22 cellular contexts compared by ENCODE assay signal in the genomic region with DNA sequence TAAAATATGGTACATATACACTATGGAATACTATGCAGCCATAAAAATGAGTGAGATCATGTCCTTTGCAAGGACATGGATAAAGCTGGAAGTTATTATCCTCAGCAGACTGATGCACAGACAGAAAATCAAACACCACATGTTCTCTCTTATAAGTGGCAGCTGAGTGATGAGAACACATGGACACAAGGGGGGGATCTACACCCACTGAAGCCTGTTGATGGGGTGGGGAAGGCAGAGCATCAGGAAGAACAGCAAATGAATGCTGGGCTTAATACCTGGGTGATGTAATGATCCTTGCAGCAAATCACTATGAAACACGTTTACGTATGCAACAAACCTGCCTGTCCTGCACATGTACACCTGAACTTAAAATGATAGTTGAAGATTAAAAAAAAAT.
DNase-seq lines count a peak whose midpoint lies in the region; ATAC-seq, FAIRE-seq and TF ChIP-seq lines count a peak whose summit lies in the region.
"Had no signal": no experiment of that assay in that cellular context is flagged by ENCODE, and none has a peak within 500 bp of the region (broad histone marks: within the 10 kb centered on the region; RNA-seq: fewer than 3 reads in every experiment).

No MANE protein-coding gene starts in this region.

- H2AFZ ChIP-seq in SK-N-SH (ENCODE audit: low read depth) (no peak overlapping the region), GM12878 (ENCODE audit: control insufficient read depth, low read depth, low read length) (no peak overlapping the region)
- H2AFZ ChIP-seq: parathyroid adenoma had no signal

- no peaks in the 10 kb centered on the region for H3F3A ChIP-seq in SK-N-SH (replicated peaks; ENCODE audit: insufficient read depth)

- no peak for FAIRE-seq in GM12878 (lab: Jason Lieb, UNC)

- in situ Hi-C loops in GM12878 (cut with MboI), result no loop called here

- H3K36me3 Mint-ChIP-seq in natural killer cell, result no peaks in the 10 kb centered on the region
- H3K36me3 Mint-ChIP-seq in activated naive CD8-positive, alpha-beta T cell treated with anti-CD3 and anti-CD28 coated beads, Interleukin-2, amount 50 U/mL, for 24 hours (ENCODE audit: low read depth), result no peaks in the 10 kb centered on the region
- H3K36me3 Mint-ChIP-seq: activated naive CD4-positive, alpha-beta T cell treated with anti-CD3 and anti-CD28 coated beads, Interleukin-2, amount 50 U/mL, for 24 hours had no signal

- H3K9me3 ChIP-seq in SK-N-SH, result no peaks in the 10 kb centered on the region
- no peaks in the 10 kb centered on the region for H3K9me3 ChIP-seq in GM12878 (replicated peaks; ENCODE audit: control insufficient read depth, insufficient read depth, low read length)
- H3K9me3 ChIP-seq: vagina had no signal

- CTCF ChIA-PET in SK-N-SH (lab: Yijun Ruan, JAX), result no interaction called here
- CTCF ChIA-PET in GM12878 (lab: Yijun Ruan, JAX), result interaction anchor here (0.7 kb wide), 2 partner anchors 217 to 220 kb away, joined by 3 to 4 read pairs; no protein-coding TSS in a partner anchor

- TF ChIP-seq POLR2A in GM12878 (IDR thresholded peaks at IDR 0.05; ENCODE audit: low read depth, low read length), result no peak

- no peaks in the 10 kb centered on the region for H3K4me1 Mint-ChIP-seq in natural killer cell
- no peaks in the 10 kb centered on the region for H3K4me1 Mint-ChIP-seq in activated naive CD8-positive, alpha-beta T cell treated with anti-CD3 and anti-CD28 coated beads, Interleukin-2, amount 50 U/mL, for 24 hours
- H3K4me1 Mint-ChIP-seq: activated naive CD4-positive, alpha-beta T cell treated with anti-CD3 and anti-CD28 coated beads, Interleukin-2, amount 50 U/mL, for 24 hours; nephron had no signal

- intact Hi-C loops in GM12878 (cut with micrococcal nuclease; ENCODE audit: unreplicated experiment), result loop anchor here (2.0 kb wide), 1 partner anchor 218 kb away; no protein-coding TSS in a partner anchor
- intact Hi-C loops in natural killer cell (cut with micrococcal nuclease), result no loop called here

- no peak overlapping the region for H3K4me3 Mint-ChIP-seq in natural killer cell
- H3K4me3 Mint-ChIP-seq in activated naive CD8-positive, alpha-beta T cell treated with anti-CD3 and anti-CD28 coated beads, Interleukin-2, amount 50 U/mL, for 24 hours, result no peak overlapping the region
- H3K4me3 Mint-ChIP-seq: activated naive CD4-positive, alpha-beta T cell treated with anti-CD3 and anti-CD28 coated beads, Interleukin-2, amount 50 U/mL, for 24 hours; activated T-cell treated with anti-CD3 and anti-CD28 coated beads, Interleukin-2, amount 50 U/mL, for 72 hours; nephron had no signal

- no peaks in the 10 kb centered on the region for H3K27me3 Mint-ChIP-seq in natural killer cell (ENCODE audit: low read depth in 2 of 2)
- H3K27me3 Mint-ChIP-seq in activated naive CD8-positive, alpha-beta T cell treated with anti-CD3 and anti-CD28 coated beads, Interleukin-2, amount 50 U/mL, for 24 hours, result peaks cover 6% of the 10 kb centered on the region

- 80% methylated on average over 2 of the region's 2 CpGs for WGBS in SK-N-SH (ENCODE audit: low lambda C conversion rate)
- 82% methylated on average over 2 of the region's 2 CpGs for WGBS in GM12878 (ENCODE audit: insufficient coverage, insufficient replicate concordance, low lambda C conversion rate, missing lambda C conversion rate)

- no peak overlapping the region for H3K4me3 ChIP-seq in SK-N-SH (ENCODE audit: low read depth in 2 of 2, low read length in 1 of 2)
- H3K4me3 ChIP-seq in GM12878, result no peak overlapping the region
- H3K4me3 ChIP-seq: ascending aorta, esophagus muscularis mucosa, gastroesophageal sphincter, SK-N-MC, suprapubic skin, vagina had no signal

- H3K27me3 ChIP-seq in SK-N-SH (ENCODE audit: insufficient read depth), result no peaks in the 10 kb centered on the region
- no peaks in the 10 kb centered on the region for H3K27me3 ChIP-seq in GM12878 (replicated peaks in 1 of 2; ENCODE audit: control insufficient read depth in 2 of 2, insufficient read depth in 2 of 2, low read length in 1 of 2)
- H3K27me3 ChIP-seq: ascending aorta, esophagus muscularis mucosa, gastroesophageal sphincter, suprapubic skin, vagina had no signal

- no peak overlapping the region for H3K4me2 ChIP-seq in SK-N-SH
- H3K4me2 ChIP-seq in GM12878 (ENCODE audit: control insufficient read depth, insufficient read depth), result no peak overlapping the region

- no peak for ATAC-seq in SK-N-SH treated with all-trans-retinoic acid at 6 μM for 48 hours
- peak; percentile 54; the same call in 2 of the 3 replicates for ATAC-seq in GM12878
- no peak for ATAC-seq in natural killer cell
- no peak for ATAC-seq in activated naive CD8-positive, alpha-beta T cell treated with anti-CD3 and anti-CD28 coated beads, Interleukin-2, amount 50 U/mL, for 24 hours
- ATAC-seq in GM18909 (IDR thresholded peaks at IDR 0.05; ENCODE audit: poor library complexity, unreplicated experiment), result no peak
- ATAC-seq: activated T-cell treated with anti-CD3 and anti-CD28 coated beads, Interleukin-2, amount 50 U/mL, for 72 hours; gastroesophageal sphincter had no signal

- TF ChIP-seq RAD21 in SK-N-SH (IDR thresholded peaks at IDR 0.05; ENCODE audit: low read length) (peak; percentile 47), GM12878 (IDR thresholded peaks at IDR 0.05; ENCODE audit: insufficient read depth, low read depth, low read length) (peak; percentile 55)

- H3K9me2 ChIP-seq in SK-N-SH, result no peaks in the 10 kb centered on the region

- H3K9me3 Mint-ChIP-seq in natural killer cell, result peaks cover 7 to 8% of the 10 kb centered on the region in 2 donors
- peaks cover 6% of the 10 kb centered on the region for H3K9me3 Mint-ChIP-seq in activated naive CD8-positive, alpha-beta T cell treated with anti-CD3 and anti-CD28 coated beads, Interleukin-2, amount 50 U/mL, for 24 hours
- H3K9me3 Mint-ChIP-seq: activated naive CD4-positive, alpha-beta T cell treated with anti-CD3 and anti-CD28 coated beads, Interleukin-2, amount 50 U/mL, for 24 hours had no signal

- SMC1A ChIA-PET in GM12878 (lab: Charles Lee; ENCODE audit: uncharacterized antibody, unreplicated experiment), result interaction anchor here (0.7 to 1.5 kb wide), 2 partner anchors 11 to 217 kb away, joined by 3 read pairs; no protein-coding TSS in a partner anchor

- RAD21 ChIA-PET in GM12878 (lab: Charles Lee; ENCODE audit: unreplicated experiment), result interaction anchor here (1.4 kb wide), 1 partner anchor 11 kb away, joined by 3 read pairs; no protein-coding TSS in a partner anchor

- TF ChIP-seq CTCF in SK-N-SH (IDR thresholded peaks at IDR 0.05), result no peak
- TF ChIP-seq CTCF in GM12878 (IDR thresholded peaks at IDR 0.05 in 2 of 3, conservative IDR thresholded peaks at IDR 0.05 in 1 of 3; ENCODE audit: control insufficient read depth in 2 of 3, extremely low read depth in 1 of 3, insufficient read depth in 1 of 3, low read depth in 3 of 3, low read length in 3 of 3), result peak in 2 of 3 experiments; percentile 14 to 18; a peak in 2 of 6 replicates
- TF ChIP-seq CTCF in natural killer cell (IDR thresholded peaks at IDR 0.05), result no peak

- H3K4me1 ChIP-seq in SK-N-SH (ENCODE audit: control insufficient read depth in 1 of 2, insufficient read depth in 2 of 2, low read depth in 1 of 2, low read length in 1 of 2), result no peaks in the 10 kb centered on the region
- H3K4me1 ChIP-seq in GM12878 (ENCODE audit: control insufficient read depth, insufficient read depth, low read length), result no peaks in the 10 kb centered on the region
- H3K4me1 ChIP-seq: ascending aorta, esophagus muscularis mucosa, gastroesophageal sphincter, parathyroid adenoma, suprapubic skin, vagina had no signal

- no peak overlapping the region for H3K27ac Mint-ChIP-seq in natural killer cell
- H3K27ac Mint-ChIP-seq in activated naive CD8-positive, alpha-beta T cell treated with anti-CD3 and anti-CD28 coated beads, Interleukin-2, amount 50 U/mL, for 24 hours, result no peak overlapping the region
- H3K27ac Mint-ChIP-seq: activated naive CD4-positive, alpha-beta T cell treated with anti-CD3 and anti-CD28 coated beads, Interleukin-2, amount 50 U/mL, for 24 hours; activated T-cell treated with anti-CD3 and anti-CD28 coated beads, Interleukin-2, amount 50 U/mL, for 72 hours; nephron had no signal

- H3K27ac ChIP-seq in SK-N-SH (ENCODE audit: low read depth in 2 of 2, low read length in 1 of 2), result no peak overlapping the region
- no peak overlapping the region for H3K27ac ChIP-seq in GM12878 (ENCODE audit: control insufficient read depth, insufficient read depth)
- H3K27ac ChIP-seq: ascending aorta, esophagus muscularis mucosa, gastroesophageal sphincter, parathyroid adenoma, SK-N-MC, suprapubic skin, vagina had no signal

- H4K20me1 ChIP-seq in SK-N-SH (ENCODE audit: insufficient read depth) (no peaks in the 10 kb centered on the region), GM12878 (ENCODE audit: control insufficient read depth, insufficient read depth) (no peaks in the 10 kb centered on the region)

- POLR2A ChIA-PET in SK-N-SH (lab: Yijun Ruan, JAX) (no interaction called here), GM12878 (lab: Charles Lee) (interaction anchor here (0.7 kb wide), 1 partner anchor 124 kb away, joined by 3 read pairs; no protein-coding TSS in a partner anchor)

- DNase-seq in SK-N-SH (no peak), NAMALWA (ENCODE audit: low spot score) (peak; percentile 28), GM12878 (ENCODE audit: low read depth, low spot score) (no peak), natural killer cell (no peak), NCI-H187 (lab: John Stamatoyannopoulos, UW) (no peak)
- DNase-seq in activated naive CD8-positive, alpha-beta T cell treated with anti-CD3 and anti-CD28 coated beads, Interleukin-2, amount 50 U/mL, for 24 hours, result no peak
- DNase-seq: activated CD4-positive, CD25-positive, alpha-beta regulatory T cell treated with anti-CD3 and anti-CD28 coated beads, Interleukin-2, amount 50 U/mL, for 72 hours; activated T-cell treated with anti-CD3 and anti-CD28 coated beads, Interleukin-2, amount 50 U/mL, for 72 hours; DMS79; mesenchymal stem cell; NCI-H1436 had no signal

- H3K9ac ChIP-seq in SK-N-SH, result no peak overlapping the region
- no peak overlapping the region for H3K9ac ChIP-seq in GM12878 (ENCODE audit: control insufficient read depth, insufficient read depth, low read length)
- H3K9ac ChIP-seq: parathyroid adenoma had no signal

- no TSS peak for BruUV-seq in GM12878 (replicated peaks; lab: Mats Ljungman, UMichigan)

- H3K79me2 ChIP-seq in SK-N-SH (ENCODE audit: insufficient read depth) (no peaks in the 10 kb centered on the region), GM12878 (ENCODE audit: control insufficient read depth, insufficient read depth, low read length) (no peaks in the 10 kb centered on the region)
- H3K79me2 ChIP-seq: parathyroid adenoma had no signal

- H3K36me3 ChIP-seq in SK-N-SH (replicated peaks in 1 of 2; ENCODE audit: control insufficient read depth in 1 of 2, insufficient read depth in 2 of 2, low read length in 1 of 2) (no peaks in the 10 kb centered on the region), GM12878 (ENCODE audit: control insufficient read depth in 2 of 2, insufficient read depth in 2 of 2, low read length in 1 of 2) (no peaks in the 10 kb centered on the region)
- H3K36me3 ChIP-seq: ascending aorta, esophagus muscularis mucosa, gastroesophageal sphincter, suprapubic skin, vagina had no signal

- TF ChIP-seq EP300 in SK-N-SH (IDR thresholded peaks at IDR 0.05; ENCODE audit: borderline replicate concordance in 1 of 2, low read depth in 1 of 2, low read length in 1 of 2) (no peak), GM12878 (IDR thresholded peaks at IDR 0.05; ENCODE audit: borderline replicate concordance in 1 of 2, control insufficient read depth in 1 of 2, low read depth in 2 of 2, low read length in 2 of 2) (no peak)

Comparison
In these comparisons a context has a peak if more than half of its experiments do, and no peak if none do; other contexts are left out.
1. CTCF ChIP-seq: peak in GM12878 (2 of 3); none in SK-N-SH (single experiment) and natural killer cell (single experiment).